ENCODE assay signal across 17 cellular contexts in the genomic region with DNA sequence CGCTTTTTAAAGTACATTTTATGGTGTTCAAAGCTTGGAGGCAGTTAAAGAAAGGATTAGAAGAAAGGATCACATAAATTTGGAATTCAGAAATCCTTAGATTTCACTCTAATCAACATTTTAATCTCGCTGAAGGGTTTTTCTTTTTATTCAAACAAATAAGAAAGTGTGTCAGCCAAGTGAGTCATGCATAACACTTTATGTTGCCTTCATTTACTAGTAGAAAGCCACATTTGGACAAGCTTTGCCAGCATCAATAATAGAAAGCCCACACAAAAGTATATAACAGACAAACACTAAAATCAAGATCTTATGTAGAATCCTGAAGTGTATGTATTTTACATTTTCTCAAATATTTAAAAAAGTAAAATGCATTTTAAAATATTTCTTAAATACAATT.
DNase-seq lines count a peak whose midpoint lies in the region; ATAC-seq, FAIRE-seq and TF ChIP-seq lines count a peak whose summit lies in the region.
"Had no signal": no experiment of that assay in that cellular context is flagged by ENCODE, and none has a peak within 500 bp of the region (broad histone marks: within the 10 kb centered on the region; RNA-seq: fewer than 3 reads in every experiment).

No MANE protein-coding gene starts in this region.

- no peak for ATAC-seq in GM18502 (IDR thresholded peaks at IDR 0.05; ENCODE audit: poor library complexity, unreplicated experiment)
- ATAC-seq: HCT116, PC-3 had no signal

- CTCF ChIA-PET in A673 (lab: Charles Lee): no interaction called here

- FAIRE-seq in bronchial epithelial cell (lab: Jason Lieb, UNC) (no peak), islet of Langerhans (lab: Jason Lieb, UNC) (peak; percentile 38)

- intact Hi-C loops in A673 (cut with micrococcal nuclease; ENCODE audit: unreplicated experiment): no loop called here

- TF ChIP-seq CTCF in A673 (conservative IDR thresholded peaks at IDR 0.05; ENCODE audit: low read depth, low read length) (no peak), bronchial epithelial cell (IDR thresholded peaks at IDR 0.05; ENCODE audit: insufficient read depth, low read length, severe bottlenecking) (no peak)

- peak; percentile 43 for DNase-seq in A673 (ENCODE audit: low spot score)
- DNase-seq in M059J (ENCODE audit: low read depth): peak; percentile 32
- DNase-seq in bronchial epithelial cell (ENCODE audit: low read depth): peak; percentile 43
- no peak for DNase-seq in dedifferentiated amniotic fluid mesenchymal stem cell (ENCODE audit: extremely low spot score)
- DNase-seq in AG20443 (ENCODE audit: low spot score): no peak
- DNase-seq in central memory CD4-positive, alpha-beta T cell: no peak
- DNase-seq: C1 segment of cervical spinal cord; MV-4-11; NCI-H1417; NCI-H1930; NCI-H2171; NK-92 treated with Interleukin-12 subunit alpha and Interleukin-12 subunit beta, amount 100 ng/mL, for 24 hours; PC-3; SJCRH30 had no signal

- no peak overlapping the region for H3K27ac ChIP-seq in A673 (ENCODE audit: low read depth, low read length, poor library complexity, severe bottlenecking)
- H3K27ac ChIP-seq: SJCRH30 had no signal

- BruUV-seq in A673 (replicated peaks; lab: Mats Ljungman, UMichigan): no TSS peak

- POLR2A ChIA-PET in A673 (lab: Charles Lee; ENCODE audit: low non-redundant PET): no interaction called here

- no peak overlapping the region for H3K4me3 ChIP-seq in A673 (ENCODE audit: low read depth, low read length, poor library complexity, severe bottlenecking)
- H3K4me3 ChIP-seq in bronchial epithelial cell (ENCODE audit: low read depth, low read length): no peak overlapping the region
- H3K4me3 ChIP-seq: SJCRH30 had no signal

- H3K4me1 ChIP-seq in A673 (ENCODE audit: insufficient read depth, low read length, poor library complexity, severe bottlenecking): no peaks in the 10 kb centered on the region
- H3K4me1 ChIP-seq: SJCRH30 had no signal

- H3K27me3 ChIP-seq in A673 (replicated peaks; ENCODE audit: insufficient read depth, low read depth, low read length, poor library complexity) (no peaks in the 10 kb centered on the region), bronchial epithelial cell (ENCODE audit: control insufficient read depth, insufficient read depth, low read length) (no peaks in the 10 kb centered on the region)
- H3K27me3 ChIP-seq: SJCRH30 had no signal

- H3K36me3 ChIP-seq in A673 (ENCODE audit: insufficient read depth, low read length, poor library complexity, severe bottlenecking) (no peaks in the 10 kb centered on the region), bronchial epithelial cell (ENCODE audit: control insufficient read depth, insufficient read depth, low read length) (no peaks in the 10 kb centered on the region)
- H3K36me3 ChIP-seq: SJCRH30 had no signal

- H3K9me3 ChIP-seq in A673 (ENCODE audit: low read depth, low read length, poor library complexity, severe bottlenecking): peaks cover 16% of the 10 kb centered on the region
- H3K9me3 ChIP-seq: SJCRH30 had no signal

Comparison
In these comparisons a context has a peak if more than half of its experiments do, and no peak if none do; other contexts are left out.
1. DNase-seq: peak in A673 (single experiment), M059J (single experiment) and bronchial epithelial cell (single experiment); none in dedifferentiated amniotic fluid mesenchymal stem cell (single experiment), AG20443 (single experiment) and central memory CD4-positive, alpha-beta T cell (single experiment).